1 cellular context compared by ENCODE assay signal in genomic region chr5:127112347-127112864, GRCh38.
TF ChIP-seq lines count a peak whose summit lies in the region.

No MANE protein-coding gene starts in this region.

TF ChIP-seq in endothelial cell of umbilical vein, 7 proteins besides CTCF, POLR2A, EP300 and RAD21:
- TF ChIP-seq JUN (IDR thresholded peaks at IDR 0.05; ENCODE audit: borderline replicate concordance, insufficient read depth, insufficient read length, low read depth) = no peak
- TF ChIP-seq MYC (IDR thresholded peaks at IDR 0.05; ENCODE audit: low read depth, low read length) = no peak
- no peak for TF ChIP-seq POLR2AphosphoS5 (IDR thresholded peaks at IDR 0.05; ENCODE audit: insufficient read depth, low read depth, low read length)
- TF ChIP-seq MAX (IDR thresholded peaks at IDR 0.05; ENCODE audit: insufficient read depth, insufficient read length) = no peak
- TF ChIP-seq FOS (IDR thresholded peaks at IDR 0.05; ENCODE audit: borderline replicate concordance, insufficient read depth, low read length) = no peak
- no peak for TF ChIP-seq EZH2 (IDR thresholded peaks at IDR 0.05; ENCODE audit: borderline replicate concordance, low read depth, low read length, severe bottlenecking)
- TF ChIP-seq GATA2 (IDR thresholded peaks at IDR 0.05; ENCODE audit: insufficient read depth, insufficient read length, low read depth, low read length) = no peak
